In the genomic region with DNA sequence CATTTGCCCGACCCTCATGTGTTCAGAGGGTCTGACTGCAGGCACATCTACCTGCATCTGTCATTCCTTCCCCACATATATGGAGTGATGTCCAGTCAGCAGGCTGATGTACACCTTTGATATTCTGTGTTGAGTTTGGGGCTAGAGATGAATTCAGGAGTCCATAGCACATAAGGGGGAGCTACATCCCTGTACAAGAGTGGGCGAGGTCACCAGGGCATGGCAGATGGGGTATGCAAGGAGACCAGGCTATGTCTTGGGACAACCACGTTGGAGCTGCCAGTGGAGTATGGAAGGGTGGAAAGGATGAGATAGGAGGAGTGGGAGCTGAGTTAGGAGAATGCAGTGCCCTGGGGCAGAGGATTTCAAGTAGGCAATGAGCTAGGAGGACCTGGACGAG, we compare ENCODE assay signal across 39 cellular contexts. TPM values are rescaled to one million over a fixed set of nuclear protein-coding genes. Genes with fewer than 3 reads are reported as not detected.
"Had no signal": no experiment of that assay in that cellular context is flagged by ENCODE, and none has a peak within 500 bp of the region (broad histone marks: within the 10 kb centered on the region; RNA-seq: fewer than 3 reads in every experiment).

No MANE protein-coding gene starts in this region.

- H3K27ac Mint-ChIP-seq: activated CD4-positive, alpha-beta memory T cell treated with anti-CD3 and anti-CD28 coated beads, Interleukin-2, amount 10 ng/mL, durations not matched to agents 7 days and 5 days; activated CD4-positive, alpha-beta T cell treated with anti-CD3 and anti-CD28 coated beads for 36 hours; activated CD4-positive, alpha-beta T cell treated with anti-CD3 and anti-CD28 coated beads, Interleukin-2, amount 10 ng/mL, durations not matched to agents 7 days and 5 days; activated CD8-positive, alpha-beta memory T cell treated with anti-CD3 and anti-CD28 coated beads, Interleukin-2, amount 10 ng/mL, durations not matched to agents 7 days and 5 days; activated CD8-positive, alpha-beta T cell treated with anti-CD3 and anti-CD28 coated beads, Interleukin-2, amount 10 ng/mL, durations not matched to agents 7 days and 5 days; activated naive CD4-positive, alpha-beta T cell treated with anti-CD3 and anti-CD28 coated beads, Interleukin-2, amount 10 ng/mL, durations not matched to agents 7 days and 5 days; activated naive CD4-positive, alpha-beta T cell treated with anti-CD3 and anti-CD28 coated beads, Interleukin-2, amount 50 U/mL, for 24 hours; activated naive CD8-positive, alpha-beta T cell; activated naive CD8-positive, alpha-beta T cell treated with anti-CD3 and anti-CD28 coated beads, Interleukin-2, amount 10 ng/mL, durations not matched to agents 7 days and 5 days; activated naive CD8-positive, alpha-beta T cell treated with anti-CD3 and anti-CD28 coated beads, Interleukin-2, amount 50 U/mL, for 24 hours; activated T-cell treated with anti-CD3 and anti-CD28 coated beads, Interleukin-2, amount 50 U/mL, for 24 hours; activated T-helper 2 cell treated with anti-CD3 and anti-CD28 coated beads, Interferon-gamma antibody, Interleukin-2, Interleukin-4, amounts not matched to agents 10 μg/mL and 5 μg/mL and 100 μg/mL, durations not matched to agents 14 hours and 24 hours and 36 hours; brain; T-cell; T-helper 2 cell treated with Interferon-gamma antibody and Interleukin-4, amounts not matched to agents 5 μg/mL and 100 μg/mL, for 36 hours; WTC11 had no signal

- H3K27me3 Mint-ChIP-seq: activated CD4-positive, alpha-beta T cell treated with anti-CD3 and anti-CD28 coated beads for 36 hours; activated naive CD4-positive, alpha-beta T cell treated with anti-CD3 and anti-CD28 coated beads, Interleukin-2, amount 50 U/mL, for 24 hours; activated naive CD8-positive, alpha-beta T cell; activated naive CD8-positive, alpha-beta T cell treated with anti-CD3 and anti-CD28 coated beads, Interleukin-2, amount 50 U/mL, for 24 hours; activated T-cell treated with anti-CD3 and anti-CD28 coated beads, Interleukin-2, amount 50 U/mL, for 24 hours had no signal

- H3K4me3 ChIP-seq: ascending aorta, cardiac muscle cell had no signal

- H3K36me3 Mint-ChIP-seq: activated CD8-positive, alpha-beta memory T cell treated with anti-CD3 and anti-CD28 coated beads, Interleukin-2, amount 10 ng/mL, durations not matched to agents 7 days and 5 days; activated naive CD8-positive, alpha-beta T cell had no signal

- ATAC-seq: activated CD4-positive, alpha-beta T cell treated with anti-CD3 and anti-CD28 coated beads for 36 hours; activated CD4-positive, CD25-positive, alpha-beta regulatory T cell treated with anti-CD3 and anti-CD28 coated beads, Interleukin-2, amount 50 U/mL, for 24 hours; activated CD8-positive, alpha-beta memory T cell treated with anti-CD3 and anti-CD28 coated beads, Interleukin-2, amount 10 ng/mL, durations not matched to agents 7 days and 5 days; activated CD8-positive, alpha-beta T cell treated with anti-CD3 and anti-CD28 coated beads, Interleukin-2, amount 10 ng/mL, durations not matched to agents 7 days and 5 days; activated naive CD8-positive, alpha-beta T cell treated with anti-CD3 and anti-CD28 coated beads, Interleukin-2, amount 50 U/mL, for 24 hours; T-cell; WTC11 had no signal

- H3K4me3 Mint-ChIP-seq: activated CD4-positive, alpha-beta memory T cell treated with anti-CD3 and anti-CD28 coated beads, Interleukin-2, amount 10 ng/mL, durations not matched to agents 7 days and 5 days; activated CD4-positive, alpha-beta T cell treated with anti-CD3 and anti-CD28 coated beads for 36 hours; activated CD4-positive, alpha-beta T cell treated with anti-CD3 and anti-CD28 coated beads, Interleukin-2, amount 10 ng/mL, durations not matched to agents 7 days and 5 days; activated CD8-positive, alpha-beta memory T cell treated with anti-CD3 and anti-CD28 coated beads, Interleukin-2, amount 10 ng/mL, durations not matched to agents 7 days and 5 days; activated CD8-positive, alpha-beta T cell treated with anti-CD3 and anti-CD28 coated beads, Interleukin-2, amount 10 ng/mL, durations not matched to agents 7 days and 5 days; activated naive CD4-positive, alpha-beta T cell treated with anti-CD3 and anti-CD28 coated beads, Interleukin-2, amount 10 ng/mL, durations not matched to agents 7 days and 5 days; activated naive CD4-positive, alpha-beta T cell treated with anti-CD3 and anti-CD28 coated beads, Interleukin-2, amount 50 U/mL, for 24 hours; activated naive CD8-positive, alpha-beta T cell; activated naive CD8-positive, alpha-beta T cell treated with anti-CD3 and anti-CD28 coated beads, Interleukin-2, amount 10 ng/mL, durations not matched to agents 7 days and 5 days; activated naive CD8-positive, alpha-beta T cell treated with anti-CD3 and anti-CD28 coated beads, Interleukin-2, amount 50 U/mL, for 24 hours; activated T-cell treated with anti-CD3 and anti-CD28 coated beads, Interleukin-2, amount 50 U/mL, for 24 hours; brain; central memory CD8-positive, alpha-beta T cell; T-cell; T-helper 2 cell treated with Interferon-gamma antibody and Interleukin-4, amounts not matched to agents 5 μg/mL and 100 μg/mL, for 36 hours; WTC11 had no signal

- H3K27me3 ChIP-seq: ascending aorta had no signal

- DNase-seq: activated CD4-positive, alpha-beta memory T cell treated with anti-CD3 and anti-CD28 coated beads, Interleukin-2, amount 10 ng/mL, durations not matched to agents 7 days and 5 days; activated CD4-positive, alpha-beta T cell treated with anti-CD3 and anti-CD28 coated beads for 1 hour; activated CD4-positive, alpha-beta T cell treated with anti-CD3 and anti-CD28 coated beads for 36 hours; activated CD4-positive, alpha-beta T cell treated with anti-CD3 and anti-CD28 coated beads for 48 hours; activated CD4-positive, alpha-beta T cell treated with anti-CD3 and anti-CD28 coated beads, Interleukin-2, amount 10 ng/mL, durations not matched to agents 7 days and 5 days; activated CD4-positive, alpha-beta T cell treated with anti-CD3 and anti-CD28 coated beads, Interleukin-2, amount 50 U/mL, for 48 hours; activated CD4-positive, CD25-positive, alpha-beta regulatory T cell; activated CD8-positive, alpha-beta memory T cell treated with anti-CD3 and anti-CD28 coated beads for 24 hours; activated CD8-positive, alpha-beta memory T cell treated with anti-CD3 and anti-CD28 coated beads, Interleukin-2, amount 10 ng/mL, durations not matched to agents 7 days and 5 days; activated CD8-positive, alpha-beta memory T cell treated with anti-CD3 and anti-CD28 coated beads, Interleukin-2, amount 50 U/mL, for 48 hours; activated CD8-positive, alpha-beta T cell treated with anti-CD3 and anti-CD28 coated beads, Interleukin-2, amount 10 ng/mL, durations not matched to agents 7 days and 5 days; activated effector memory CD4-positive, alpha-beta T cell treated with Interleukin-2 at 50 U/mL for 16 hours; activated gamma-delta T cell; activated naive CD4-positive, alpha-beta T cell treated with anti-CD3 and anti-CD28 coated beads, Interleukin-2, amount 10 ng/mL, durations not matched to agents 7 days and 5 days; activated naive CD4-positive, alpha-beta T cell treated with Interleukin-2 at 50 U/mL for 16 hours; activated naive CD8-positive, alpha-beta T cell treated with anti-CD3 and anti-CD28 coated beads, Interleukin-2, amount 10 ng/mL, durations not matched to agents 7 days and 5 days; activated naive CD8-positive, alpha-beta T cell treated with anti-CD3 and anti-CD28 coated beads, Interleukin-2, amount 50 U/mL, for 24 hours; activated T-cell treated with anti-CD3 and anti-CD28 coated beads, Interleukin-2, amount 50 U/mL, for 24 hours; activated T-cell treated with anti-CD3 and anti-CD28 coated beads, Interleukin-2, amount 50 U/mL, for 48 hours; amygdala; anterior cingulate cortex; cerebellar nuclear complex; T-cell; T-helper 2 cell; T-helper 9 cell; WERI-Rb-1 had no signal

- FAIRE-seq: bronchial epithelial cell, TTC549 had no signal

- H3K4me1 ChIP-seq: ascending aorta had no signal

- H3K36me3 ChIP-seq: ascending aorta, cardiac muscle cell, WERI-Rb-1 had no signal

- H3K27ac ChIP-seq: ascending aorta, cardiac muscle cell, WERI-Rb-1 had no signal

- H3K9me3 ChIP-seq: ascending aorta had no signal

RNA-seq across cellular contexts. Expression of gene SMPD3, which starts 15.0 kb away (rescaled TPM):
- total RNA-seq: ascending aorta, bronchial epithelial cell, chondrocyte had no signal
